ENCODE assay signal across 11 cellular contexts in the genomic region with DNA sequence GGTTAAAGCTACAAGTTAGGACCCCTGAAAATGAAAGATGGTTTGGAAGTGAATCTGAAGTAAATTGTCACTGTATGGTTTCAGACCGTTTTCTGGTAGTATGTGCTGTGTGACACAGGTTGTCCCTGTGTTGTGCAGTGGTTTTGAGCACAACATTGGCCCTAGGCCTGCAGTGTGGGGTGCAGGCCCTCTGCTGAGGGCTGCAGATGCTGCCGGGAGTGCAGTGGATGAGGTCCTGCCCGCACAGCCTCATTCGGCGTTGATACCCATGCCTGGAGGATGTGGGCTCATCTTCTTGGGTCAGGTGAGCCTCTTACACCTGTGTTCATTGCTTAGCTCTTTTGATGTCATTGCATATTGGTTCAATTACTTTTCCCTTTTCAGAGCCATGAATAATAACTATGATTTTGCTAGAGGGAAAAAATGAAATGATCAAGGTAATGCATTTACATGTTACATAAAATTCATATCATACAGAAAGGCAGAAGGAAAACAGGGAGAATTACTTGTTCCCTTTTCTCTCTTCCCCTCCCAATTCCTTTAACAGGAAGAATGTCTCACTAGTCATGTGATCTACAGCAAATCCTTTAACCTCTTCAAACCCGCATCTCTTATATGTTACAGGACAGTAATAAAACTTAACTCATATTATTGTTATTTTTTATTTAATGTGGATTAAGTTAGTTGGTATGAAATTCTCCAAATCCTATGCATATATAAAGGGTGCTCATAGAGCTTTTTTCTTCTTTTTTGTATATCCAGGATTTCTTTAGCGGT. TPM values are rescaled to one million over a fixed set of nuclear protein-coding genes. Genes with fewer than 3 reads are reported as not detected.
DNase-seq lines count a peak whose midpoint lies in the region; ATAC-seq and TF ChIP-seq lines count a peak whose summit lies in the region.
"Had no signal": no experiment of that assay in that cellular context is flagged by ENCODE, and none has a peak within 500 bp of the region (broad histone marks: within the 10 kb centered on the region; RNA-seq: fewer than 3 reads in every experiment).

No MANE protein-coding gene starts in this region.

- peak; percentile 79 to 90 for ATAC-seq in CD4-positive, CD25-positive, alpha-beta regulatory T cell (ENCODE audit: low read depth in 2 of 2)
- ATAC-seq in natural killer cell = peak in 2 of 3 donors; percentile 50 to 52
- no peak for ATAC-seq in GM18511 (IDR thresholded peaks at IDR 0.05; ENCODE audit: unreplicated experiment)
- no peak for ATAC-seq in GM21723 (IDR thresholded peaks at IDR 0.05; ENCODE audit: unreplicated experiment)
- no peak for ATAC-seq in GM19452 (IDR thresholded peaks at IDR 0.05; ENCODE audit: unreplicated experiment)

- TF ChIP-seq CTCF in cardiac fibroblast (IDR thresholded peaks at IDR 0.05; ENCODE audit: low read depth, low read length) (no peak), natural killer cell (IDR thresholded peaks at IDR 0.05) (no peak)

- H3K4me3 ChIP-seq in CD4-positive, CD25-positive, alpha-beta regulatory T cell (ENCODE audit: low read depth, low read length) = peak overlapping the region; percentile 17
- H3K4me3 ChIP-seq in cardiac fibroblast (replicated peaks in 1 of 2; ENCODE audit: low read depth in 2 of 2, low read length in 2 of 2) = no peak overlapping the region

- peaks cover 14% of the 10 kb centered on the region for H3K36me3 ChIP-seq in CD4-positive, CD25-positive, alpha-beta regulatory T cell (ENCODE audit: control insufficient read depth, insufficient read depth, low read length)

- peaks cover 17% of the 10 kb centered on the region for H3K36me3 Mint-ChIP-seq in CD4-positive, CD25-positive, alpha-beta regulatory T cell
- no peaks in the 10 kb centered on the region for H3K36me3 Mint-ChIP-seq in natural killer cell

- H3K4me3 Mint-ChIP-seq in CD4-positive, CD25-positive, alpha-beta regulatory T cell = peak overlapping the region in 3 of 4 donors; percentile 63 to 75 (median 68)
- no peak overlapping the region for H3K4me3 Mint-ChIP-seq in natural killer cell

- H3K4me1 Mint-ChIP-seq in CD4-positive, CD25-positive, alpha-beta regulatory T cell = peaks cover 21 to 84% (median 65%) of the 10 kb centered on the region in 4 donors
- H3K4me1 Mint-ChIP-seq in natural killer cell = peaks cover 67 to 81% of the 10 kb centered on the region in 2 donors

- H3K9me3 ChIP-seq in CD4-positive, CD25-positive, alpha-beta regulatory T cell (ENCODE audit: control insufficient read depth in 2 of 2, low read length in 2 of 2) = no peaks in the 10 kb centered on the region

- H3K27me3 ChIP-seq in CD4-positive, CD25-positive, alpha-beta regulatory T cell (ENCODE audit: control insufficient read depth, insufficient read depth, low read length) = no peaks in the 10 kb centered on the region

- H3K4me1 ChIP-seq in CD4-positive, CD25-positive, alpha-beta regulatory T cell (ENCODE audit: control insufficient read depth, insufficient read depth, low read length, poor library complexity, severe bottlenecking) = peaks cover 44% of the 10 kb centered on the region

- peak in 2 of 3 donors; percentile 48 to 67 for DNase-seq in CD4-positive, CD25-positive, alpha-beta regulatory T cell
- peak; percentile 29 for DNase-seq in MV-4-11 (lab: John Stamatoyannopoulos, UW)
- DNase-seq in cardiac fibroblast (ENCODE audit: low read depth in 2 of 2) = peak; percentile 39 to 54
- no peak for DNase-seq in natural killer cell
- no peak for DNase-seq in NCI-H2081 treated with DMSO at 0.1 percent for 48 hours (lab: John Stamatoyannopoulos, UW)
- DNase-seq: activated CD4-positive, alpha-beta T cell treated with anti-CD3 and anti-CD28 coated beads for 1 hour; NCI-H1048; stimulated activated CD4-positive, alpha-beta T cell treated with anti-CD3 and anti-CD28 coated beads, Interleukin-4, amount 100 ng/mL, for 24 hours had no signal

- H3K27ac Mint-ChIP-seq in CD4-positive, CD25-positive, alpha-beta regulatory T cell = peak overlapping the region; percentile 84 to 96 (median 93)
- H3K27ac Mint-ChIP-seq in natural killer cell = peak overlapping the region; percentile 36 to 73

- intact Hi-C loops in natural killer cell (cut with micrococcal nuclease) = no loop called here

- H3K27me3 Mint-ChIP-seq in CD4-positive, CD25-positive, alpha-beta regulatory T cell = no peaks in the 10 kb centered on the region
- no peaks in the 10 kb centered on the region for H3K27me3 Mint-ChIP-seq in natural killer cell (ENCODE audit: low read depth in 2 of 2)

- peak overlapping the region; percentile 66 for H3K27ac ChIP-seq in CD4-positive, CD25-positive, alpha-beta regulatory T cell (ENCODE audit: insufficient read depth, low read length, poor library complexity, severe bottlenecking)

- H3K9me3 Mint-ChIP-seq in CD4-positive, CD25-positive, alpha-beta regulatory T cell = peaks cover 0 to 1% (median 0%) of the 10 kb centered on the region in 7 donors
- H3K9me3 Mint-ChIP-seq in natural killer cell = no peaks in the 10 kb centered on the region

RNA-seq across cellular contexts. Expression of gene PTPRJ, which starts 48.7 kb away (rescaled TPM):
- 81.8 TPM for total RNA-seq in CD4-positive, CD25-positive, alpha-beta regulatory T cell
- polyA plus RNA-seq in CD4-positive, CD25-positive, alpha-beta regulatory T cell = 10 to 100 TPM; 13.8 to 20.2 (median 16.9) TPM
- 100 to 1,000 TPM; 110 to 127 (median 111) TPM for total RNA-seq in natural killer cell

Comparison
In these comparisons a context has a peak if more than half of its experiments do, and no peak if none do; other contexts are left out.
1. ATAC-seq: peak in CD4-positive, CD25-positive, alpha-beta regulatory T cell (2 of 2) and natural killer cell (2 of 3); none in GM18511 (single experiment), GM21723 (single experiment) and GM19452 (single experiment).
2. DNase-seq: peak in CD4-positive, CD25-positive, alpha-beta regulatory T cell (2 of 3), MV-4-11 (single experiment) and cardiac fibroblast (2 of 2); none in natural killer cell (single experiment) and NCI-H2081 treated with DMSO at 0.1 percent for 48 hours (single experiment).